Comparison of ENCODE assay signal across 8 cellular contexts in the genomic region with DNA sequence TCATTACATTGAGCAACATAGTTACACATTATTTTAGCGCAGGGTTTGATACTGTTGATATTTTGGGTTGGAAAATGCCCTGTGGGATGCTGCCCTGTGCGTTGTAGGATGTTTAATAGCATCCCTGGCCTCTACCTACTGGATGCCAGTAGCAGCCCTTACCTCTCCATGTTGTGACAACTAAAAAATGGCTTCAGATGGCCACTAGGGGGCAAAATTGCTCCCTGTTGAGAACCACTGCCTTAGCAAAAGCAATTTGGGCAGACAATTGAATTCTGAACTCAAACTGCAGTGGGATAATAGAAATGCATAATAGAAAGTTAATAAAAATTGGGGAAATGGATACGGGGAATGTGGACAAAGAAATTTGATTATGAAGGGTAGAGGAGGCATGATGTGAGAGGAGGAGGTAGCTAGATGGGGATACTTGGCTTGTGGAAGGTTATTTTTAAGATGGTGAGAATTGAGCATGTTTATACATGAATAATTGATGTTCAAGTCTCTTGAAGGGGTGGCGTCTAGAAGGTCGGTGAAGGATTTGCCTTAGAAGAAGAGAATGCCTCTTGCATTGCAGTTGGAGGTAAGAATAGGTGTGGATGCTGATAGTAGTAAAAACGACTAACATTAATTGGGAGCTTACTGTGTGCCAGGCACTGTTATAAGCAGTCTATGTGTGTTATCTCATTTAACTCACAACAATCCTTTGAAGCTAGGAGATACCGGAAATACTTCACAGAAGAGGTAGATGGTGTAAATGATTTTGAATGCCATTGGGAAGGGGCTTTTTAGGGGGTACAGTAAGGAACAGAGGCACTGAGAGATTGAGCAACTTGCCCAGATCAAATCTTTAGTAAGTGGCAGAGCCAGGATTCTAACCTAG. TPM values are rescaled to one million over a fixed set of nuclear protein-coding genes. Genes with fewer than 3 reads are reported as not detected.
DNase-seq lines count a peak whose midpoint lies in the region; ATAC-seq, FAIRE-seq and TF ChIP-seq lines count a peak whose summit lies in the region.

No MANE protein-coding gene starts in this region.

- H3F3A ChIP-seq in GM23338 (replicated peaks; ENCODE audit: low read depth): peaks cover 13% of the 10 kb centered on the region

- H3K23me2 ChIP-seq in H1 (ENCODE audit: low read depth, low read length): no peaks in the 10 kb centered on the region; the same call in 1 of the 2 replicates

- no peak overlapping the region for H2AFZ ChIP-seq in GM23338
- no peak overlapping the region for H2AFZ ChIP-seq in H1 (ENCODE audit: low read length)

- H2BK15ac ChIP-seq in H1 (ENCODE audit: low read length): no peak overlapping the region

- peaks cover 19% of the 10 kb centered on the region for H4K20me1 ChIP-seq in GM23338 (replicated peaks; ENCODE audit: insufficient read depth)
- peaks cover 2 to 4% of the 10 kb centered on the region in 2 experiments for H4K20me1 ChIP-seq in H1 (replicated peaks in 1 of 2; ENCODE audit: control insufficient read depth in 1 of 2, insufficient read depth in 2 of 2, low read length in 2 of 2)

- H3K4ac ChIP-seq in H1 (replicated peaks; ENCODE audit: insufficient read length, low read depth, low read length): no peak overlapping the region

- peaks cover 27% of the 10 kb centered on the region for H3K36me3 ChIP-seq in GM23338 (ENCODE audit: insufficient read depth)
- H3K36me3 ChIP-seq in H1 (ENCODE audit: control insufficient read depth in 2 of 4, insufficient read depth in 4 of 4, low read length in 3 of 4): peaks cover 10 to 52% (median 32%) of the 10 kb centered on the region in 4 experiments

- peak; percentile 64 to 77 for TF ChIP-seq RAD21 in H1 (IDR thresholded peaks at IDR 0.05 in 1 of 2, conservative IDR thresholded peaks at IDR 0.05 in 1 of 2; ENCODE audit: low read depth in 2 of 2, low read length in 2 of 2)

- H3K4me3 ChIP-seq in AG10803 (ENCODE audit: low read length): no peak overlapping the region
- H3K4me3 ChIP-seq in GM23338: no peak overlapping the region
- no peak overlapping the region for H3K4me3 ChIP-seq in H1 (ENCODE audit: extremely low read depth in 1 of 4, insufficient read depth in 2 of 4, low read depth in 3 of 4, low read length in 4 of 4)

- no peak for TF ChIP-seq EP300 in H1 (IDR thresholded peaks at IDR 0.05; ENCODE audit: borderline replicate concordance in 1 of 2, low read depth in 2 of 2, low read length in 2 of 2)

- H2BK5ac ChIP-seq in H1 (ENCODE audit: low read depth, low read length): no peak overlapping the region

- no peak overlapping the region for H3K4me3 Mint-ChIP-seq in GM23338

- CTCF ChIA-PET in H1 (lab: Charles Lee; ENCODE audit: partially characterized antibody): interaction anchor here (0.6 to 5.2 kb wide), 26 partner anchors 8 to 1913 kb away, joined by 3 to 32 read pairs (median 3); a partner anchor contains a TSS

- no peak overlapping the region for H3K9ac ChIP-seq in H1 (replicated peaks in 1 of 4; ENCODE audit: extremely low read depth in 1 of 4, low read depth in 3 of 4, low read length in 3 of 4)

- H3K27ac ChIP-seq in GM23338 (ENCODE audit: low read depth) (no peak overlapping the region), H1 (ENCODE audit: low read depth, low read length) (no peak overlapping the region)

- no peak overlapping the region for H3K23ac ChIP-seq in H1 (ENCODE audit: insufficient read length)

- H3K9me3 Mint-ChIP-seq in GM23338: no peaks in the 10 kb centered on the region; the same call in 2 of the 3 replicates

- no peaks in the 10 kb centered on the region for H3K27me3 ChIP-seq in GM23338 (ENCODE audit: insufficient read depth)
- no peaks in the 10 kb centered on the region for H3K27me3 ChIP-seq in H1 (replicated peaks in 1 of 4; ENCODE audit: control insufficient read depth in 3 of 4, extremely low read depth in 1 of 4, insufficient read depth in 3 of 4, low read length in 3 of 4)

- no peak overlapping the region for H3K56ac ChIP-seq in H1 (replicated peaks; ENCODE audit: insufficient read length, low read depth, low read length)

- no peak overlapping the region for H2BK20ac ChIP-seq in H1 (ENCODE audit: low read length)

- peaks cover 52% of the 10 kb centered on the region for H3K36me3 Mint-ChIP-seq in GM23338 (ENCODE audit: low read depth)

- DNase-seq in AG10803 (ENCODE audit: low read depth): peak; percentile 62
- peak; percentile 89 for DNase-seq in GM23338 (ENCODE audit: low spot score)
- DNase-seq in NCI-H460 (ENCODE audit: extremely low read depth, low read depth): peak; percentile 70
- DNase-seq in activated CD4-positive, alpha-beta T cell treated with anti-CD3 and anti-CD28 coated beads, Interleukin-2, amount 50 U/mL, for 4 hours: peak; percentile 30 to 38
- DNase-seq in H1 (ENCODE audit: low read depth in 1 of 2, low spot score in 2 of 2): peak; percentile 31 to 58
- peak; percentile 62 for DNase-seq in mucosa of gallbladder (ENCODE audit: low spot score)
- DNase-seq in stimulated activated naive CD8-positive, alpha-beta T cell treated with anti-CD3 and anti-CD28 coated beads, Interleukin-15, Interleukin-2, amounts not matched to agents 100 U/mL and 50 U/mL, for 24 hours: peak; percentile 61
- no peak for DNase-seq in omental fat pad (ENCODE audit: low spot score)

- H3K79me1 ChIP-seq in H1 (ENCODE audit: low read depth, low read length): no peaks in the 10 kb centered on the region

- no peak for FAIRE-seq in H1 (lab: Jason Lieb, UNC)

- H3K79me2 ChIP-seq in GM23338 (replicated peaks; ENCODE audit: insufficient read depth): 0 out of 2 replicates have a peak, but pooled peaks cover 3% of the 10 kb centered on the region
- H3K79me2 ChIP-seq in H1 (ENCODE audit: control insufficient read depth in 1 of 2, insufficient read depth in 2 of 2, low read length in 2 of 2): no peaks in the 10 kb centered on the region

- H4K8ac ChIP-seq in H1 (ENCODE audit: extremely low read depth, insufficient read depth, low read length): no peak overlapping the region

- H3K14ac ChIP-seq in H1 (ENCODE audit: insufficient read length): no peak overlapping the region

- ATAC-seq in GM23338 (peak; percentile 94), omental fat pad (ENCODE audit: low FRiP score) (no peak)
- ATAC-seq in stimulated activated naive CD8-positive, alpha-beta T cell treated with anti-CD3 and anti-CD28 coated beads, Interleukin-15, Interleukin-2, amounts not matched to agents 100 U/mL and 50 U/mL, for 24 hours: peak; percentile 75

- 81 to 100% methylated on average over 1 to 7 of the region's 7 CpGs for WGBS in H1 (ENCODE audit: extremely low coverage in 1 of 2, insufficient coverage in 1 of 2, insufficient read length in 1 of 2, insufficient replicate concordance in 2 of 2, low coverage in 1 of 2, low lambda C conversion rate in 2 of 2, missing lambda C conversion rate in 1 of 2), 2 experiments

- TF ChIP-seq CTCF in AG10803 (conservative IDR thresholded peaks at IDR 0.05; ENCODE audit: low read length): peak; percentile 75
- TF ChIP-seq CTCF in GM23338 (conservative IDR thresholded peaks at IDR 0.05; ENCODE audit: low read depth in 2 of 2): peak; percentile 77 to 96
- TF ChIP-seq CTCF in H1 (IDR thresholded peaks at IDR 0.05; ENCODE audit: control extremely low read depth in 1 of 3, insufficient read depth in 1 of 3, low read depth in 1 of 3, low read length in 3 of 3): peak; percentile 12 to 81 (median 65)
- TF ChIP-seq CTCF in omental fat pad (IDR thresholded peaks at IDR 0.05): peak in 1 of 3 donors; percentile 36

- no peak overlapping the region for H4K5ac ChIP-seq in H1 (ENCODE audit: insufficient read length, low read depth, low read length)

- no peak overlapping the region for H2BK12ac ChIP-seq in H1 (ENCODE audit: low read depth, low read length)

- H3K27ac Mint-ChIP-seq in GM23338: no peak overlapping the region

- no peaks in the 10 kb centered on the region for H3K9me3 ChIP-seq in H1 (ENCODE audit: insufficient read depth in 2 of 2, low read depth in 1 of 2, low read length in 1 of 2)

- POLR2A ChIA-PET in H1 (lab: Charles Lee; ENCODE audit: partially characterized antibody): interaction anchor here (0.6 to 3.8 kb wide), 12 partner anchors 8 to 1694 kb away, joined by 3 to 16 read pairs (median 5); a partner anchor contains a TSS

- no peak overlapping the region for H3K18ac ChIP-seq in H1 (ENCODE audit: extremely low read depth, low read length)

- no peak overlapping the region for H2AK5ac ChIP-seq in H1 (ENCODE audit: low read depth, low read length)

- no peak for TF ChIP-seq POLR2A in H1 (IDR thresholded peaks at IDR 0.05; ENCODE audit: control extremely low read depth in 1 of 2, low read depth in 2 of 2, low read length in 2 of 2)

- peaks cover 9% of the 10 kb centered on the region for H3K4me1 Mint-ChIP-seq in GM23338

- no peak overlapping the region for H4K91ac ChIP-seq in H1 (replicated peaks; ENCODE audit: insufficient read length, low read length)

- H3K9me2 ChIP-seq in GM23338 (ENCODE audit: insufficient read depth): no peaks in the 10 kb centered on the region

- H2BK120ac ChIP-seq in H1 (replicated peaks; ENCODE audit: low read depth, low read length): no peak overlapping the region

- H3K4me1 ChIP-seq in GM23338 (ENCODE audit: insufficient read depth) (no peaks in the 10 kb centered on the region), H1 (replicated peaks in 1 of 4; ENCODE audit: control insufficient read depth in 3 of 4, insufficient read depth in 4 of 4, low read length in 3 of 4) (no peaks in the 10 kb centered on the region)

- H3K4me2 ChIP-seq in GM23338 (no peak overlapping the region), H1 (ENCODE audit: insufficient read depth in 1 of 2, low read depth in 2 of 2, low read length in 2 of 2) (no peak overlapping the region)

- H3K27me3 Mint-ChIP-seq in GM23338 (ENCODE audit: insufficient read depth, low read depth, poor library complexity): peaks cover 16% of the 10 kb centered on the region

RNA-seq across cellular contexts. Expression of a gene that starts 19.0 kb away (rescaled TPM):
- total RNA-seq in GM23338 (2014; rRNA removed; shearing (Covaris generic)): not detected in 2 replicates
- polyA plus RNA-seq in GM23338 (2016; fragmentation: Nextera tagmentation; extraction: Ambion mirVana) (not detected in 2 replicates), H1 (2011; rRNA removed) (not detected in 2 replicates)
- total RNA-seq in NCI-H460 (2014; rRNA removed; shearing (Covaris generic)): not detected in 2 replicates
- polyA plus RNA-seq in NCI-H460 (2014; cell fraction: nucleus; rRNA removed): not detected in 2 replicates
- total RNA-seq in H1 (2021; fragmentation: NEBNext Ultra II Directional; extraction: Animal tissue kit (Norgen Biotek cat#: 25700)): not detected in 2 replicates
- not detected for polyA plus RNA-seq in H1 (2011; cell fraction: cytosol; rRNA removed)
- polyA plus RNA-seq in H1 (2011; cell fraction: nucleus; rRNA removed): not detected
- not detected in 4 replicates for polyA plus RNA-seq in H1 (2012, experiment 1 of 2)
- not detected for polyA plus RNA-seq in H1 (2012, experiment 2 of 2)
- not detected for polyA plus RNA-seq in H1 (2013, experiment 1 of 2)
- not detected for polyA plus RNA-seq in H1 (2013, experiment 2 of 2)
- not detected in 2 replicates for polyA minus RNA-seq in H1 (2011; rRNA and poly(A)+ RNA removed)
- polyA minus RNA-seq in H1 (2011; cell fraction: cytosol; rRNA and poly(A)+ RNA removed): not detected
- not detected for polyA minus RNA-seq in H1 (2011; cell fraction: nucleus; rRNA and poly(A)+ RNA removed)
- total RNA-seq in mucosa of gallbladder (0.09 TPM), omental fat pad (not detected)

RNA-seq across cellular contexts. Expression of a gene that starts 30.5 kb away (rescaled TPM):
- not detected in 2 replicates for total RNA-seq in GM23338 (2014; rRNA removed; shearing (Covaris generic))
- polyA plus RNA-seq in GM23338 (2016; fragmentation: Nextera tagmentation; extraction: Ambion mirVana): not detected in 2 replicates
- not detected in 2 replicates for total RNA-seq in NCI-H460 (2014; rRNA removed; shearing (Covaris generic))
- not detected in 2 replicates for polyA plus RNA-seq in NCI-H460 (2014; cell fraction: nucleus; rRNA removed)
- not detected in 2 replicates for total RNA-seq in H1 (2021; fragmentation: NEBNext Ultra II Directional; extraction: Animal tissue kit (Norgen Biotek cat#: 25700))
- not detected in 2 replicates for polyA plus RNA-seq in H1 (2011; rRNA removed)
- not detected for polyA plus RNA-seq in H1 (2011; cell fraction: cytosol; rRNA removed)
- polyA plus RNA-seq in H1 (2011; cell fraction: nucleus; rRNA removed): not detected
- not detected in 4 replicates for polyA plus RNA-seq in H1 (2012, experiment 1 of 2)
- polyA plus RNA-seq in H1 (2012, experiment 2 of 2): not detected
- polyA plus RNA-seq in H1 (2013, experiment 1 of 2): not detected
- not detected for polyA plus RNA-seq in H1 (2013, experiment 2 of 2)
- not detected in 2 replicates for polyA minus RNA-seq in H1 (2011; rRNA and poly(A)+ RNA removed)
- polyA minus RNA-seq in H1 (2011; cell fraction: cytosol; rRNA and poly(A)+ RNA removed): not detected
- polyA minus RNA-seq in H1 (2011; cell fraction: nucleus; rRNA and poly(A)+ RNA removed): not detected
- total RNA-seq in mucosa of gallbladder: 14.9 TPM
- total RNA-seq in omental fat pad: 10 to 100 TPM in 1 of 4 donors, 1 to 10 TPM in 3; 5.5 to 10.7 (median 6.0) TPM

RNA-seq across cellular contexts. Expression of a gene that starts 40.4 kb away (rescaled TPM):
- 109 and 148 TPM in 2 replicates for total RNA-seq in GM23338 (2014; rRNA removed; shearing (Covaris generic))
- polyA plus RNA-seq in GM23338 (2016; fragmentation: Nextera tagmentation; extraction: Ambion mirVana) (28.2 and 33.8 TPM in 2 replicates), H1 (2011; rRNA removed) (62.8 and 80.1 TPM in 2 replicates)
- 41.0 and 48.8 TPM in 2 replicates for total RNA-seq in NCI-H460 (2014; rRNA removed; shearing (Covaris generic))
- polyA plus RNA-seq in NCI-H460 (2014; cell fraction: nucleus; rRNA removed): 16.1 and 93.7 TPM in 2 replicates
- 323 and 338 TPM in 2 replicates for total RNA-seq in H1 (2021; fragmentation: NEBNext Ultra II Directional; extraction: Animal tissue kit (Norgen Biotek cat#: 25700))
- 100.0 TPM for polyA plus RNA-seq in H1 (2011; cell fraction: cytosol; rRNA removed)
- polyA plus RNA-seq in H1 (2011; cell fraction: nucleus; rRNA removed): 115 TPM
- polyA plus RNA-seq in H1 (2012, experiment 1 of 2): 333 to 440 TPM (median 380 TPM) in 4 replicates
- 59.6 TPM for polyA plus RNA-seq in H1 (2012, experiment 2 of 2)
- 172 TPM for polyA plus RNA-seq in H1 (2013, experiment 1 of 2)
- polyA plus RNA-seq in H1 (2013, experiment 2 of 2): 171 TPM
- polyA minus RNA-seq in H1 (2011; rRNA and poly(A)+ RNA removed): 88.8 and 170 TPM in 2 replicates
- 94.0 TPM for polyA minus RNA-seq in H1 (2011; cell fraction: cytosol; rRNA and poly(A)+ RNA removed)
- polyA minus RNA-seq in H1 (2011; cell fraction: nucleus; rRNA and poly(A)+ RNA removed): 167 TPM
- total RNA-seq in mucosa of gallbladder (130 TPM), omental fat pad (10 to 100 TPM; 33.2 to 80.2 (median 64.0) TPM)

RNA-seq across cellular contexts. Expression of a gene that starts 54.3 kb away (rescaled TPM):
- not detected in 2 replicates for total RNA-seq in GM23338 (2014; rRNA removed; shearing (Covaris generic))
- not detected in 2 replicates for polyA plus RNA-seq in GM23338 (2016; fragmentation: Nextera tagmentation; extraction: Ambion mirVana)
- total RNA-seq in NCI-H460 (2014; rRNA removed; shearing (Covaris generic)): 0.12 TPM in 1 of 2 replicates, not detected in the other
- not detected in 2 replicates for polyA plus RNA-seq in NCI-H460 (2014; cell fraction: nucleus; rRNA removed)
- not detected in 2 replicates for total RNA-seq in H1 (2021; fragmentation: NEBNext Ultra II Directional; extraction: Animal tissue kit (Norgen Biotek cat#: 25700))
- polyA plus RNA-seq in H1 (2011; rRNA removed): 0.06 TPM in 1 of 2 replicates, not detected in the other
- polyA plus RNA-seq in H1 (2011; cell fraction: cytosol; rRNA removed): not detected
- not detected for polyA plus RNA-seq in H1 (2011; cell fraction: nucleus; rRNA removed)
- polyA plus RNA-seq in H1 (2012, experiment 1 of 2): not detected in 4 replicates
- not detected for polyA plus RNA-seq in H1 (2012, experiment 2 of 2)
- polyA plus RNA-seq in H1 (2013, experiment 1 of 2): 0.08 TPM
- not detected for polyA plus RNA-seq in H1 (2013, experiment 2 of 2)
- not detected in 2 replicates for polyA minus RNA-seq in H1 (2011; rRNA and poly(A)+ RNA removed)
- polyA minus RNA-seq in H1 (2011; cell fraction: cytosol; rRNA and poly(A)+ RNA removed): not detected
- polyA minus RNA-seq in H1 (2011; cell fraction: nucleus; rRNA and poly(A)+ RNA removed): 1.4 TPM
- 32.8 TPM for total RNA-seq in mucosa of gallbladder
- 10 to 100 TPM; 31.5 to 65.6 (median 48.7) TPM for total RNA-seq in omental fat pad
